Comparison of ENCODE assay signal across 9 cellular contexts in genomic region chr16:63672493-63672892, GRCh38.
"Had no signal": no experiment of that assay in that cellular context is flagged by ENCODE, and none has a peak within 500 bp of the region (broad histone marks: within the 10 kb centered on the region; RNA-seq: fewer than 3 reads in every experiment).

No MANE protein-coding gene starts in this region.

- ATAC-seq: GM23338, HCT116 had no signal

- H3K9ac ChIP-seq: GM23248 had no signal

- DNase-seq: GM23248, GOT3, H7, H9, HCEC 1CT, HFFc6 had no signal

- H3K4me3 ChIP-seq: GM23248, GM23338, HAP-1 had no signal

- H3K4me2 ChIP-seq: GM23338 had no signal

- H3K27ac ChIP-seq: GM23248 had no signal

- H3K9me3 ChIP-seq: HAP-1 had no signal

- H2AFZ ChIP-seq: GM23248, GM23338 had no signal

- H3K4me1 ChIP-seq: HAP-1 had no signal

- H3K36me3 ChIP-seq: HAP-1 had no signal
